Comparison of ENCODE assay signal across 30 cellular contexts in genomic region chr14:63664143-63664460, GRCh38.
"Had no signal": no experiment of that assay in that cellular context is flagged by ENCODE, and none has a peak within 500 bp of the region (broad histone marks: within the 10 kb centered on the region; RNA-seq: fewer than 3 reads in every experiment).

No MANE protein-coding gene starts in this region.

- DNase-seq: activated CD4-positive, alpha-beta T cell treated with anti-CD3 and anti-CD28 coated beads for 1 hour; activated CD4-positive, alpha-beta T cell treated with anti-CD3 and anti-CD28 coated beads for 48 hours; activated CD4-positive, alpha-beta T cell treated with anti-CD3 and anti-CD28 coated beads, Interleukin-2, amount 50 U/mL, for 48 hours; activated CD4-positive, CD25-positive, alpha-beta regulatory T cell; activated CD8-positive, alpha-beta T cell treated with anti-CD3 and anti-CD28 coated beads, Interleukin-2, amount 10 ng/mL, durations not matched to agents 7 days and 5 days; activated gamma-delta T cell; activated naive CD4-positive, alpha-beta T cell treated with Interleukin-2 at 50 U/mL for 16 hours; activated naive CD8-positive, alpha-beta T cell treated with anti-CD3 and anti-CD28 coated beads, Interleukin-2, amount 10 ng/mL, durations not matched to agents 7 days and 5 days; activated T-cell treated with anti-CD3 and anti-CD28 coated beads, Interleukin-2, amount 50 U/mL, for 24 hours; amygdala; central memory CD4-positive, alpha-beta T cell; KBM-7; MV-4-11; NCI-H1092; NCI-H1436 treated with DMSO at 0.1 percent for 48 hours; NCI-H1694 treated with DMSO at 0.1 percent for 48 hours; NCI-H2029; NCI-H345; NCI-H524 treated with DMSO at 0.1 percent for 48 hours; NK-92 treated with Interleukin-12 subunit alpha and Interleukin-12 subunit beta, amount 100 ng/mL, for 24 hours; SHP77; SJCRH30; T1000; WERI-Rb-1 had no signal

- H3K4me3 Mint-ChIP-seq: activated CD8-positive, alpha-beta T cell treated with anti-CD3 and anti-CD28 coated beads, Interleukin-2, amount 10 ng/mL, durations not matched to agents 7 days and 5 days; activated naive CD4-positive, alpha-beta T cell treated with anti-CD3 and anti-CD28 coated beads, Interleukin-2, amount 50 U/mL, for 24 hours; activated naive CD8-positive, alpha-beta T cell treated with anti-CD3 and anti-CD28 coated beads, Interleukin-2, amount 10 ng/mL, durations not matched to agents 7 days and 5 days; activated T-cell treated with anti-CD3 and anti-CD28 coated beads, Interleukin-2, amount 50 U/mL, for 24 hours had no signal

- FAIRE-seq: astrocyte had no signal

- H3K27me3 ChIP-seq: body of pancreas, MG63, SJCRH30 had no signal

- H3K36me3 ChIP-seq: MG63, SJCRH30, WERI-Rb-1 had no signal

- H3K4me1 ChIP-seq: SJCRH30 had no signal

- H3K9me3 ChIP-seq: body of pancreas, MG63, SJCRH30 had no signal

- H3K27ac Mint-ChIP-seq: activated CD8-positive, alpha-beta T cell treated with anti-CD3 and anti-CD28 coated beads, Interleukin-2, amount 10 ng/mL, durations not matched to agents 7 days and 5 days; activated naive CD4-positive, alpha-beta T cell treated with anti-CD3 and anti-CD28 coated beads, Interleukin-2, amount 50 U/mL, for 24 hours; activated naive CD8-positive, alpha-beta T cell treated with anti-CD3 and anti-CD28 coated beads, Interleukin-2, amount 10 ng/mL, durations not matched to agents 7 days and 5 days; activated T-cell treated with anti-CD3 and anti-CD28 coated beads, Interleukin-2, amount 50 U/mL, for 24 hours; activated T-helper 2 cell treated with anti-CD3 and anti-CD28 coated beads, Interferon-gamma antibody, Interleukin-2, Interleukin-4, amounts not matched to agents 10 μg/mL and 5 μg/mL and 100 μg/mL, durations not matched to agents 14 hours and 24 hours and 36 hours had no signal

- H3K4me1 Mint-ChIP-seq: activated naive CD4-positive, alpha-beta T cell treated with anti-CD3 and anti-CD28 coated beads, Interleukin-2, amount 50 U/mL, for 24 hours; activated naive CD8-positive, alpha-beta T cell treated with anti-CD3 and anti-CD28 coated beads, Interleukin-2, amount 10 ng/mL, durations not matched to agents 7 days and 5 days had no signal

- H3K9me3 Mint-ChIP-seq: activated naive CD4-positive, alpha-beta T cell treated with anti-CD3 and anti-CD28 coated beads, Interleukin-2, amount 50 U/mL, for 24 hours; activated naive CD8-positive, alpha-beta T cell treated with anti-CD3 and anti-CD28 coated beads, Interleukin-2, amount 10 ng/mL, durations not matched to agents 7 days and 5 days; activated T-cell treated with anti-CD3 and anti-CD28 coated beads, Interleukin-2, amount 50 U/mL, for 24 hours; activated T-helper 2 cell treated with anti-CD3 and anti-CD28 coated beads, Interferon-gamma antibody, Interleukin-2, Interleukin-4, amounts not matched to agents 10 μg/mL and 5 μg/mL and 100 μg/mL, durations not matched to agents 14 hours and 24 hours and 36 hours had no signal

- H3K27ac ChIP-seq: SJCRH30, SK-N-MC, WERI-Rb-1 had no signal

- H3K27me3 Mint-ChIP-seq: activated naive CD4-positive, alpha-beta T cell treated with anti-CD3 and anti-CD28 coated beads, Interleukin-2, amount 50 U/mL, for 24 hours; activated naive CD8-positive, alpha-beta T cell treated with anti-CD3 and anti-CD28 coated beads, Interleukin-2, amount 10 ng/mL, durations not matched to agents 7 days and 5 days; activated T-cell treated with anti-CD3 and anti-CD28 coated beads, Interleukin-2, amount 50 U/mL, for 24 hours had no signal

- H3K4me3 ChIP-seq: body of pancreas, MG63, SJCRH30, SK-N-MC had no signal
